Comparison of ENCODE assay signal across 7 cellular contexts in genomic region chr18:1083675-1084074, GRCh38.
DNase-seq lines count a peak whose midpoint lies in the region; ATAC-seq, FAIRE-seq and TF ChIP-seq lines count a peak whose summit lies in the region.
"Not testable (repeated sequence)": the region's sequence is repeated elsewhere in the genome, so short reads cannot be mapped to it uniquely, and the experiment has no call there.

No MANE protein-coding gene starts in this region.

- H2AFZ ChIP-seq in HepG2 (ENCODE audit: low read length) = not testable (repeated sequence)

- not testable (repeated sequence) for H3K27me3 ChIP-seq in HepG2 (ENCODE audit: control insufficient read depth in 1 of 2, insufficient read depth in 2 of 2, low read length in 2 of 2)

- H3K4me2 ChIP-seq in HepG2 (ENCODE audit: low read depth, low read length) = not testable (repeated sequence)

- H3K36me3 ChIP-seq in kidney (ENCODE audit: control insufficient read depth in 1 of 2, insufficient read depth in 2 of 2, low read length in 2 of 2); HepG2 (replicated peaks in 1 of 2; ENCODE audit: control insufficient read depth in 1 of 2, insufficient read depth in 2 of 2, low read length in 2 of 2): not testable (repeated sequence)

- POLR2A ChIA-PET in HepG2 (lab: Yijun Ruan, JAX) = not testable (repeated sequence)

- H3K4me3 ChIP-seq in kidney (ENCODE audit: low read length in 2 of 2); HepG2 (replicated peaks in 1 of 3; ENCODE audit: insufficient read depth in 1 of 3, low read depth in 2 of 3, low read length in 3 of 3): not testable (repeated sequence)

- not testable (repeated sequence) for BruUV-seq in HepG2 (replicated peaks; lab: Mats Ljungman, UMichigan)

- in situ Hi-C loops in HepG2 (cut with HindIII; ENCODE audit: extremely low pct_ligation_motif_present, low pct_unique_long_range_greater_than_20kb) = not testable (repeated sequence)

- TF ChIP-seq RAD21 in HepG2 (CRISPR knock-in tag; IDR thresholded peaks at IDR 0.05) = not testable (repeated sequence)

- not testable (repeated sequence) for H4K20me1 ChIP-seq in HepG2 (ENCODE audit: insufficient read depth, low read length)

- FAIRE-seq in A204.1 (lab: Jason Lieb, UNC) (peak; percentile 76), G401.6 (lab: Jason Lieb, UNC) (peak; percentile 25), TTC549 (lab: Jason Lieb, UNC) (peak; percentile 26), colon (lab: Jason Lieb, UNC) (peak; percentile 41), frontal cortex (lab: Jason Lieb, UNC) (peak; percentile 21), kidney (lab: Jason Lieb, UNC) (peak; percentile 60)
- not testable (repeated sequence) for FAIRE-seq in HepG2 (lab: Jason Lieb, UNC)

- H3K79me2 ChIP-seq in HepG2 (ENCODE audit: insufficient read depth, low read length) = not testable (repeated sequence)

- CTCF ChIA-PET in HepG2 (lab: Yijun Ruan, JAX; ENCODE audit: low intra/inter-chr PET ratio, low total read pairs) = not testable (repeated sequence)

- TF ChIP-seq CTCF in kidney (IDR thresholded peaks at IDR 0.05; ENCODE audit: borderline replicate concordance, extremely low read depth, insufficient read depth); HepG2 (CRISPR knock-in tag; IDR thresholded peaks at IDR 0.05): not testable (repeated sequence)

- H3K9ac ChIP-seq in kidney (ENCODE audit: low read length in 2 of 2); HepG2 (ENCODE audit: insufficient read depth, low read depth, low read length): not testable (repeated sequence)

- ATAC-seq in HepG2 = not testable (repeated sequence)

- intact Hi-C loops in kidney (cut with DNase I); HepG2 (cut with micrococcal nuclease; ENCODE audit: unreplicated experiment): not testable (repeated sequence)

- TF ChIP-seq POLR2A in HepG2 (IDR thresholded peaks at IDR 0.05; ENCODE audit: insufficient read depth in 1 of 2, low read depth in 2 of 2, low read length in 2 of 2) = not testable (repeated sequence)

- not testable (repeated sequence) for DNase-seq in frontal cortex (ENCODE audit: low spot score in 2 of 2); kidney; HepG2 (ENCODE audit: low spot score)

- not testable (repeated sequence) for H3K27ac ChIP-seq in kidney (ENCODE audit: low read depth in 2 of 2, low read length in 2 of 2); HepG2 (ENCODE audit: extremely low read length, insufficient read depth, low read length)

- TF ChIP-seq EP300 in HepG2 (IDR thresholded peaks at IDR 0.05; ENCODE audit: low read depth in 2 of 2, low read length in 2 of 2); HepG2 (CRISPR knock-in tag; IDR thresholded peaks at IDR 0.05; ENCODE audit: borderline replicate concordance): not testable (repeated sequence)

- H3K4me1 ChIP-seq in kidney (ENCODE audit: control insufficient read depth in 1 of 2, insufficient read depth in 1 of 2, low read depth in 1 of 2, low read length in 2 of 2); HepG2 (ENCODE audit: insufficient read depth, low read length): not testable (repeated sequence)

- not testable (repeated sequence) for H3K9me3 ChIP-seq in kidney (ENCODE audit: control insufficient read depth in 1 of 2, low read length in 2 of 2); HepG2 (ENCODE audit: low read length)

- WGBS in HepG2 (ENCODE audit: low lambda C conversion rate) = 10% methylated on average over 5 of the region's 5 CpGs

TF ChIP-seq in HepG2, 621 proteins besides CTCF, POLR2A, EP300 and RAD21:
- TF ChIP-seq, protein P1, sequence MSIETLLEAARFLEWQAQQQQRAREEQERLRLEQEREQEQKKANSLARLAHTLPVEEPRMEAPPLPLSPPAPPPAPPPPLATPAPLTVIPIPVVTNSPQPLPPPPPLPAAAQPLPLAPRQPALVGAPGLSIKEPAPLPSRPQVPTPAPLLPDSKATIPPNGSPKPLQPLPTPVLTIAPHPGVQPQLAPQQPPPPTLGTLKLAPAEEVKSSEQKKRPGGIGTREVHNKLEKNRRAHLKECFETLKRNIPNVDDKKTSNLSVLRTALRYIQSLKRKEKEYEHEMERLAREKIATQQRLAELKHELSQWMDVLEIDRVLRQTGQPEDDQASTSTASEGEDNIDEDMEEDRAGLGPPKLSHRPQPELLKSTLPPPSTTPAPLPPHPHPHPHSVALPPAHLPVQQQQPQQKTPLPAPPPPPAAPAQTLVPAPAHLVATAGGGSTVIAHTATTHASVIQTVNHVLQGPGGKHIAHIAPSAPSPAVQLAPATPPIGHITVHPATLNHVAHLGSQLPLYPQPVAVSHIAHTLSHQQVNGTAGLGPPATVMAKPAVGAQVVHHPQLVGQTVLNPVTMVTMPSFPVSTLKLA (IDR thresholded peaks at IDR 0.05) = peak; percentile 96
